1 cellular context compared by ENCODE assay signal in the genomic region with DNA sequence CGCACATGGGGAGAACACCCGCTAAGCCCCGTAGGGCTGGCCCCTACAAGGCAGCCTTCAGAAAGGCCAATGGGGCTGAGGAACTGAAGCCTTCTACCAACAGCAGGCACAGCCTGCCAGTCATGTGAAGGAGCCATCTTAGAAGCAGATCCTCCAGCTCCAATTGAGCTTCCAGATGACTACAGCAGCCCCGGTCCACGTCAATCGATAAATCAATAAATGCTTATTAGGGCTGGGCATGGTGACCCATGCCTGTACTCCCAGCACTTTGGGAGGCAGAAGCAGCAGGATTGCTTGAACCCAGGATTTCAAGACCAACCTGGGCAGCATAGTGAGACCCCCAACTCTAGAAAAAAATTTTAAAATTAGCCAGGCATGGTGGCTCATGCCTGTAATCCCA.
TF ChIP-seq lines count a peak whose summit lies in the region.

No MANE protein-coding gene starts in this region.

TF ChIP-seq in IMR-90, 13 proteins besides CTCF, POLR2A, EP300 and RAD21:
- TF ChIP-seq MXI1 (IDR thresholded peaks at IDR 0.05; ENCODE audit: borderline replicate concordance, low read depth, low read length) = no peak
- TF ChIP-seq RCOR1 (IDR thresholded peaks at IDR 0.05; ENCODE audit: insufficient replicate concordance, low read length) = no peak
- no peak for TF ChIP-seq CHD1 (IDR thresholded peaks at IDR 0.05; ENCODE audit: low read depth, low read length)
- TF ChIP-seq MAFK (IDR thresholded peaks at IDR 0.05; ENCODE audit: low read depth, low read length) = no peak
- no peak for TF ChIP-seq USF2 (IDR thresholded peaks at IDR 0.05; ENCODE audit: low read depth, low read length)
- TF ChIP-seq ELK1 (IDR thresholded peaks at IDR 0.05; ENCODE audit: borderline replicate concordance, low read depth, low read length) = no peak
- no peak for TF ChIP-seq SMC3 (IDR thresholded peaks at IDR 0.05; ENCODE audit: low read depth, low read length)
- no peak for TF ChIP-seq NFE2L2 (IDR thresholded peaks at IDR 0.05; ENCODE audit: low read depth, low read length)
- TF ChIP-seq CEBPB (IDR thresholded peaks at IDR 0.05; ENCODE audit: low read depth, low read length) = no peak
- TF ChIP-seq RFX5 (IDR thresholded peaks at IDR 0.05; ENCODE audit: low read depth, low read length) = no peak
- TF ChIP-seq BHLHE40 (IDR thresholded peaks at IDR 0.05; ENCODE audit: low read depth, low read length) = no peak
- TF ChIP-seq MAZ (IDR thresholded peaks at IDR 0.05; ENCODE audit: borderline replicate concordance, low read depth, low read length) = no peak
- no peak for TF ChIP-seq FOS (IDR thresholded peaks at IDR 0.05; ENCODE audit: low read depth, low read length)
TF ChIP-seq in IMR-90: peak in this region for 0.
